8 cellular contexts compared by ENCODE assay signal in the genomic region with DNA sequence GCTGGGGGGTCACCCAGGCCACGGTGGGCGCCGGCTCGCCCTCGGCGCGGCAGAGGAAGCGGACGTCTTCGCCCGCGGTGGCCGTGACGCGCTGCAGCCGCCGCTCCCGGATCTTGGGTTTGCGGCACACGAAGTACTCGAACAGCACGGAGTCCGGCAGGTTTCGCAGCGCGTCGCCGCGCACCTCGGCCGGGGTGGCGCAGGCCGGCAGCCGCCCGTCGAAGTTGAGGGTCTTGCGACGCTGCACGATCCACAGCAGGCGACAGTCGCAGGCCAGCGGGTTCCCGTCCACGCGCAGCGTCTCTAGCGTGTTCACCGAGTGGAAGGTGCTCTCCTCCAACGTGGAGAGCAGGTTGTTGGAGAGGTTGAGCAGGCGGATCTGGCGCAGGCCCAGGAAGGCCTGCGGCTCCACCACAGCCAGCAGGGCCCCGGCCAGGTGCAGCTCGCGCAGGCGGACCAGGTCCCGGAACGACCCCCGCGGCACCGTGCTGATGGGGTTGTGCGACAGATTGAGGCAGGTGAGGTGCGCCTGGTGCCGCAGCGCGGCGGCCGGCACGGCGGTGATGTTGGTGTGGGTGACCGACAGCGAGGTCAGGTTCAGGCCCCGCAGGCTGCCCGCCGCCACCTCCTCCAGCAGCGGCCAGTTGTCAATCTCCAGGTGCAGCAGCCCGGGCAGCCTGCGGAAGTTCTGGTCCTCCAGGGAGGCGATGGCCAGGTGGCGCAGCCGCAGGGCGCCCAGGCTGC. TPM values are rescaled to one million over a fixed set of nuclear protein-coding genes. Genes with fewer than 3 reads are reported as not detected.
DNase-seq lines count a peak whose midpoint lies in the region; ATAC-seq lines count a peak whose summit lies in the region.

No MANE protein-coding gene starts in this region.

- no peaks in the 10 kb centered on the region for H3K27me3 Mint-ChIP-seq in T-helper 17 cell

- H3K4me1 ChIP-seq in iPS-20b (ENCODE audit: insufficient read depth, low read length) (no peaks in the 10 kb centered on the region; the same call in 1 of the 2 replicates), thymus (ENCODE audit: control insufficient read depth, insufficient read depth, low read length) (peaks cover 14% of the 10 kb centered on the region)

- peak overlapping the region; percentile 93 for H3K4me3 Mint-ChIP-seq in T-helper 17 cell

- H3K9me3 ChIP-seq in T-helper 17 cell (ENCODE audit: control insufficient read depth, low read length, poor library complexity, severe bottlenecking) (no peaks in the 10 kb centered on the region), iPS-20b (ENCODE audit: insufficient read depth, low read depth, low read length) (no peaks in the 10 kb centered on the region; the same call in 1 of the 2 replicates), thymus (ENCODE audit: control insufficient read depth) (no peaks in the 10 kb centered on the region)

- peak overlapping the region; percentile 82 for H3K27ac Mint-ChIP-seq in T-helper 17 cell

- H3K27ac ChIP-seq in iPS-20b (ENCODE audit: low read length), result no peak overlapping the region
- no peak overlapping the region for H3K27ac ChIP-seq in thymus (ENCODE audit: low read depth)

- DNase-seq in activated effector memory CD4-positive, alpha-beta T cell treated with Interleukin-2 at 50 U/mL for 16 hours, result peak; percentile 28
- no peak for DNase-seq in activated effector memory CD4-positive, alpha-beta T cell treated with anti-CD3 and anti-CD28 coated beads, Interleukin-2, amount 50 U/mL, for 16 hours
- DNase-seq in T-helper 17 cell, result no peak
- no peak for DNase-seq in NCI-H524 treated with DMSO at 0.1 percent for 48 hours (lab: John Stamatoyannopoulos, UW)
- DNase-seq in midbrain (lab: John Stamatoyannopoulos, UW), result no peak

- H3K4me3 ChIP-seq in iPS-20b (ENCODE audit: low read length), result peak overlapping the region; percentile 58; the same call in 1 of the 2 replicates
- peak overlapping the region; percentile 43 for H3K4me3 ChIP-seq in thymus (ENCODE audit: low read length)

- WGBS in thymus, result 3% methylated on average over 82 of the region's 82 CpGs

- ATAC-seq in T-helper 17 cell, result peak; percentile 29
- no peak for ATAC-seq in GM21515 (IDR thresholded peaks at IDR 0.05; ENCODE audit: unreplicated experiment)

- no peak overlapping the region for H3K9ac ChIP-seq in iPS-20b (ENCODE audit: low read depth, low read length)

- H3K36me3 Mint-ChIP-seq in T-helper 17 cell (ENCODE audit: low read depth), result peaks cover 2% of the 10 kb centered on the region

- peaks cover 99% of the 10 kb centered on the region for H3K27me3 ChIP-seq in iPS-20b (ENCODE audit: insufficient read depth, low read length)
- H3K27me3 ChIP-seq in thymus (ENCODE audit: control insufficient read depth, insufficient read depth), result peaks cover 49% of the 10 kb centered on the region

- H3K4me1 Mint-ChIP-seq in T-helper 17 cell, result peaks cover 26% of the 10 kb centered on the region

- H3K36me3 ChIP-seq in iPS-20b (ENCODE audit: insufficient read depth, low read depth, low read length), result no peaks in the 10 kb centered on the region
- no peaks in the 10 kb centered on the region for H3K36me3 ChIP-seq in thymus (ENCODE audit: control insufficient read depth, insufficient read depth)

RNA-seq across cellular contexts. Expression of gene PEAK3, which starts 8.6 kb away (rescaled TPM):
- not detected for total RNA-seq in T-helper 17 cell
- polyA plus RNA-seq in thymus, result 0.34 TPM

RNA-seq across cellular contexts. Expression of gene LINGO3, which starts 17.3 kb away (rescaled TPM):
- under 1 TPM; 0.20 to 0.29 TPM for total RNA-seq in T-helper 17 cell
- polyA plus RNA-seq in thymus, result 0.16 TPM

RNA-seq across cellular contexts. Expression of gene JSRP1, which starts 34.4 kb away (rescaled TPM):
- total RNA-seq in T-helper 17 cell, result 1 to 10 TPM in 1 of 2 donors, under 1 TPM in 1; 0.55 to 1.0 TPM
- polyA plus RNA-seq in thymus, result 1.3 TPM

RNA-seq across cellular contexts. Expression of gene LSM7, which starts 37.8 kb away (rescaled TPM):
- 10 to 100 TPM; 71.5 to 72.2 TPM for total RNA-seq in T-helper 17 cell
- 243 TPM for polyA plus RNA-seq in thymus

RNA-seq across cellular contexts. Expression of gene SPPL2B, which starts 37.9 kb away (rescaled TPM):
- total RNA-seq in T-helper 17 cell, result 10 to 100 TPM; 73.2 to 86.1 TPM
- polyA plus RNA-seq in thymus, result 125 TPM
